Comparison of ENCODE assay signal across 8 cellular contexts in the genomic region with DNA sequence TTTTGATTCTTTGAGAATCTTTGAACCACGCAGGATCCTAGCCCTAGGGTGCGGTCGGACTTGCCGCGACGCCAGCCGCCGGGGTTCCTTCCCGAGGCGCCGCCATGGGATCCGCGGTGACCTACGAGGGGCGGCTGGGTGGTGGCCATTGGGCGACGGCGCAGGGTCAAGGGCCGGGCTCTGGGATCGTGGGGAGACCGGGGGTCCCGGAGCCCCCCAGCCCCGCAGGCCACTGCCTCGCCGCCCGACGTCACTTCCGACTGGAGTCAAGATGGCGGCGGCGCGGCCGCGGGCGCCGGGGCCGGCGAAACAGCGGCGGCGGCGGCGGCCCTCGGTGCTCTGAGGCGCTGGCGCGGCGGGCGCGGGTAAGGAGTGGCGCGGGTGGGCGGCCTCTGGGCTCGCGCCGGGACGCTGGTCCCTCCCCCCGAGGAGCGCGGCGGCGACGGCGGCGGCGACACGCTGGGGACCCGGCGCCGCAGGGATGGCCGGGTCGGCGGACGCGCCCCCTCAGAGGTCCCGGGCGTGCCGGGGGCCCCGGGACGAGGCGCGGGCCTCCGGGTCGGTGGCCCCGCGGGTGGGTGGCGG. TPM values are rescaled to one million over a fixed set of nuclear protein-coding genes. Genes with fewer than 3 reads are reported as not detected.
DNase-seq lines count a peak whose midpoint lies in the region; ATAC-seq and TF ChIP-seq lines count a peak whose summit lies in the region.

A gene with protein sequence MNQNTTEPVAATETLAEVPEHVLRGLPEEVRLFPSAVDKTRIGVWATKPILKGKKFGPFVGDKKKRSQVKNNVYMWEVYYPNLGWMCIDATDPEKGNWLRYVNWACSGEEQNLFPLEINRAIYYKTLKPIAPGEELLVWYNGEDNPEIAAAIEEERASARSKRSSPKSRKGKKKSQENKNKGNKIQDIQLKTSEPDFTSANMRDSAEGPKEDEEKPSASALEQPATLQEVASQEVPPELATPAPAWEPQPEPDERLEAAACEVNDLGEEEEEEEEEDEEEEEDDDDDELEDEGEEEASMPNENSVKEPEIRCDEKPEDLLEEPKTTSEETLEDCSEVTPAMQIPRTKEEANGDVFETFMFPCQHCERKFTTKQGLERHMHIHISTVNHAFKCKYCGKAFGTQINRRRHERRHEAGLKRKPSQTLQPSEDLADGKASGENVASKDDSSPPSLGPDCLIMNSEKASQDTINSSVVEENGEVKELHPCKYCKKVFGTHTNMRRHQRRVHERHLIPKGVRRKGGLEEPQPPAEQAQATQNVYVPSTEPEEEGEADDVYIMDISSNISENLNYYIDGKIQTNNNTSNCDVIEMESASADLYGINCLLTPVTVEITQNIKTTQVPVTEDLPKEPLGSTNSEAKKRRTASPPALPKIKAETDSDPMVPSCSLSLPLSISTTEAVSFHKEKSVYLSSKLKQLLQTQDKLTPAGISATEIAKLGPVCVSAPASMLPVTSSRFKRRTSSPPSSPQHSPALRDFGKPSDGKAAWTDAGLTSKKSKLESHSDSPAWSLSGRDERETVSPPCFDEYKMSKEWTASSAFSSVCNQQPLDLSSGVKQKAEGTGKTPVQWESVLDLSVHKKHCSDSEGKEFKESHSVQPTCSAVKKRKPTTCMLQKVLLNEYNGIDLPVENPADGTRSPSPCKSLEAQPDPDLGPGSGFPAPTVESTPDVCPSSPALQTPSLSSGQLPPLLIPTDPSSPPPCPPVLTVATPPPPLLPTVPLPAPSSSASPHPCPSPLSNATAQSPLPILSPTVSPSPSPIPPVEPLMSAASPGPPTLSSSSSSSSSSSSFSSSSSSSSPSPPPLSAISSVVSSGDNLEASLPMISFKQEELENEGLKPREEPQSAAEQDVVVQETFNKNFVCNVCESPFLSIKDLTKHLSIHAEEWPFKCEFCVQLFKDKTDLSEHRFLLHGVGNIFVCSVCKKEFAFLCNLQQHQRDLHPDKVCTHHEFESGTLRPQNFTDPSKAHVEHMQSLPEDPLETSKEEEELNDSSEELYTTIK (N-terminal part only) (plus strand): TSS at position 253 of the 585 bp plus-strand sequence. CDS start 15,418 bp downstream, outside the sequence.

- H3K9me3 ChIP-seq in A673 (ENCODE audit: low read depth, low read length, poor library complexity, severe bottlenecking), result peaks cover 3% of the 10 kb centered on the region
- H3K9me3 ChIP-seq in adipocyte (ENCODE audit: control insufficient read depth, low read length), result no peaks in the 10 kb centered on the region
- peaks cover 9% of the 10 kb centered on the region for H3K9me3 ChIP-seq in left ventricle myocardium inferior (replicated peaks)
- no peaks in the 10 kb centered on the region for H3K9me3 ChIP-seq in aorta (ENCODE audit: control insufficient read depth, low read length)

- H3K27ac ChIP-seq in A673 (ENCODE audit: low read depth, low read length, poor library complexity, severe bottlenecking) (peak within 1 kb of the TSS; percentile 96), left ventricle myocardium inferior (replicated peaks) (peak within 1 kb of the TSS; percentile 92), rectal smooth muscle tissue (ENCODE audit: low read depth, low read length) (peak within 1 kb of the TSS; percentile 87), aorta (ENCODE audit: low read depth in 1 of 2, low read length in 2 of 2) (peak within 1 kb of the TSS; percentile 83 to 92)

- CTCF ChIA-PET in A673 (lab: Charles Lee), result no interaction called here

- ATAC-seq in GM18861 (IDR thresholded peaks at IDR 0.05; ENCODE audit: unreplicated experiment), result peak; percentile 24
- ATAC-seq in HG03175 (IDR thresholded peaks at IDR 0.05; ENCODE audit: unreplicated experiment), result peak; percentile 39
- ATAC-seq in aorta (ENCODE audit: low FRiP score), result peak; percentile 71

- H3K27me3 ChIP-seq in A673 (replicated peaks; ENCODE audit: insufficient read depth, low read depth, low read length, poor library complexity) (no peaks in the 10 kb centered on the region), adipocyte (replicated peaks; ENCODE audit: control insufficient read depth, insufficient read depth, low read length) (no peaks in the 10 kb centered on the region), left ventricle myocardium inferior (ENCODE audit: low read depth) (peaks cover 18% of the 10 kb centered on the region), rectal smooth muscle tissue (ENCODE audit: control insufficient read depth, insufficient read depth, low read length) (no peaks in the 10 kb centered on the region), aorta (ENCODE audit: control insufficient read depth in 1 of 2, insufficient read depth in 2 of 2, low read length in 1 of 2) (no peaks in the 10 kb centered on the region)

- H3K9ac ChIP-seq in adipocyte (ENCODE audit: low read length), result peak within 1 kb of the TSS; percentile 89
- H3K9ac ChIP-seq in rectal smooth muscle tissue (ENCODE audit: low read length), result peak within 1 kb of the TSS; percentile 50

- DNase-seq in A673 (ENCODE audit: low spot score) (peak; percentile 79), SW480 (ENCODE audit: low spot score) (peak; percentile 40), adipocyte (ENCODE audit: low read depth) (peak; percentile 82), left ventricle myocardium inferior (peak; percentile 55), aorta (peak; percentile 68 to 85)

- no TSS peak for BruUV-seq in A673 (replicated peaks; lab: Mats Ljungman, UMichigan)

- no peak for TF ChIP-seq CTCF in A673 (conservative IDR thresholded peaks at IDR 0.05; ENCODE audit: low read depth, low read length)
- no peak for TF ChIP-seq CTCF in left ventricle myocardium inferior (IDR thresholded peaks at IDR 0.05; ENCODE audit: borderline replicate concordance)

- intact Hi-C loops in A673 (cut with micrococcal nuclease; ENCODE audit: unreplicated experiment) (no loop called here), left ventricle myocardium inferior (cut with micrococcal nuclease) (no loop called here), aorta (cut with DNase I) (loop anchor here in 1 of 2 donors (5.0 kb wide), 1 partner anchor 52 kb away; no protein-coding TSS in a partner anchor)

- H3K4me3 ChIP-seq in A673 (ENCODE audit: low read depth, low read length, poor library complexity, severe bottlenecking), result peak within 1 kb of the TSS; percentile 70
- peak within 1 kb of the TSS; percentile 87 for H3K4me3 ChIP-seq in adipocyte (ENCODE audit: low read length)
- peak within 1 kb of the TSS; percentile 85 for H3K4me3 ChIP-seq in left ventricle myocardium inferior
- H3K4me3 ChIP-seq in rectal smooth muscle tissue (ENCODE audit: low read length), result peak within 1 kb of the TSS; percentile 61
- peak within 1 kb of the TSS; percentile 90 to 91 for H3K4me3 ChIP-seq in aorta (ENCODE audit: low read length in 2 of 2)

- POLR2A ChIA-PET in A673 (lab: Charles Lee; ENCODE audit: low non-redundant PET), result no interaction called here

- WGBS in aorta, 2 donors, result 0 to 1% methylated on average over 65 to 87 of the region's 87 CpGs

- H3K36me3 ChIP-seq in A673 (ENCODE audit: insufficient read depth, low read length, poor library complexity, severe bottlenecking) (no peaks in the 10 kb centered on the region), adipocyte (ENCODE audit: control insufficient read depth, insufficient read depth, low read length, severe bottlenecking) (no peaks in the 10 kb centered on the region), left ventricle myocardium inferior (no peaks in the 10 kb centered on the region), rectal smooth muscle tissue (ENCODE audit: control insufficient read depth, insufficient read depth, low read length) (no peaks in the 10 kb centered on the region), aorta (ENCODE audit: control insufficient read depth in 1 of 2, insufficient read depth in 2 of 2, low read length in 1 of 2) (no peaks in the 10 kb centered on the region)

- H3K4me1 ChIP-seq in A673 (ENCODE audit: insufficient read depth, low read length, poor library complexity, severe bottlenecking) (peaks cover 32% of the 10 kb centered on the region), adipocyte (ENCODE audit: control insufficient read depth, insufficient read depth, low read length) (peaks cover 16% of the 10 kb centered on the region), left ventricle myocardium inferior (peaks cover 21% of the 10 kb centered on the region), rectal smooth muscle tissue (ENCODE audit: control insufficient read depth, insufficient read depth, low read length) (peaks cover 5% of the 10 kb centered on the region), aorta (ENCODE audit: control insufficient read depth in 1 of 2, insufficient read depth in 2 of 2, low read length in 2 of 2) (no peaks in the 10 kb centered on the region)

RNA-seq across cellular contexts. Expression of the gene that starts here (rescaled TPM):
- total RNA-seq in A673 (2021) (60.4 and 64.2 TPM in 2 replicates), left ventricle myocardium inferior (36.1 TPM), aorta (10 to 100 TPM; 55.6 to 58.7 TPM)
- polyA plus RNA-seq in aorta, result 10 to 100 TPM; 11.1 to 20.8 TPM

Comparison
In these comparisons a context has a peak if more than half of its experiments do, and no peak if none do; other contexts are left out.
1. Peak in every context shown above with its lines: DNase-seq, ATAC-seq, H3K4me3 ChIP-seq and H3K27ac ChIP-seq.